ENCODE assay signal across 8 cellular contexts in the genomic region with DNA sequence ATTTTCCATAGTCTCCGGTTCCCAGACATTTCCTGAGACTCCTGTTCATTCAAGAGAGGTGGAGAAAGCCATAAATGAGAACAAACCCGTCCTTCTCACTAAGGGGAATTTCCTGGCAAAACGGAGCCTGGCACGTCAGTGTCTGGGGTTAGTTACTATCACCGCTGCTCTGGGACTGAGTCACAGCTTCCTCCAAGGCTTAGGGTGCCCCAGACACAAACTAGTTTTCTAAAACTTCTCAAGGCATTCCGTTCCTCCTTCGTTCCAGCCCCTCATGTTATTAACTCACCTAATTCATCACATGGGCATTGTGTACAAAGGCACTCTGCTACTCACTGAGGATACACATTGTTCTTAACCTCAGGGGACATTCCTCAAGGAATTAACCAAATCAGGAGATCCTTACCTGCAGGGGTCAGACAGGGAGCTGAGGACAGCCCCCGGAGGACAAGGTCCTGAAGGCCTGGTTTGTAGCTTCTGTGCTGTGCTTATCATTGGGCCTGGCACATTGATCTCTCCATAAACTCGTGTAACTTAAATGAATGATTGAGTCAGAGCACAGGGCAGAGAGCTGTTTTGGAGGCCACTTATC.
DNase-seq lines count a peak whose midpoint lies in the region; ATAC-seq and TF ChIP-seq lines count a peak whose summit lies in the region.

No MANE protein-coding gene starts in this region.

- intact Hi-C loops in CD14-positive monocyte (cut with micrococcal nuclease) = loop anchor here in 1 of 2 donors (10.0 kb wide), 1 partner anchor 887 kb away; no protein-coding TSS in a partner anchor
- intact Hi-C loops in activated T-helper 2 cell treated with anti-CD3 and anti-CD28 coated beads, Interferon-gamma antibody, Interleukin-2, Interleukin-4, amounts not matched to agents 10 μg/mL and 5 μg/mL and 100 μg/mL, durations not matched to agents 14 hours and 24 hours and 36 hours (cut with micrococcal nuclease) = loop anchor here (2.0 kb wide), 1 partner anchor 15 kb away; no protein-coding TSS in a partner anchor

- H3K4me3 Mint-ChIP-seq in CD14-positive monocyte = no peak overlapping the region
- peak overlapping the region; percentile 4 for H3K4me3 Mint-ChIP-seq in activated T-helper 2 cell treated with anti-CD3 and anti-CD28 coated beads, Interferon-gamma antibody, Interleukin-2, Interleukin-4, amounts not matched to agents 10 μg/mL and 5 μg/mL and 100 μg/mL, durations not matched to agents 14 hours and 24 hours and 36 hours (ENCODE audit: low read depth)

- peak overlapping the region; percentile 50 for H3K27ac ChIP-seq in iPS-18a (ENCODE audit: low read length)

- H3K4me3 ChIP-seq in iPS-18a (ENCODE audit: low read length) = no peak overlapping the region

- peaks cover 11% of the 10 kb centered on the region for H3K4me1 Mint-ChIP-seq in CD14-positive monocyte
- peaks cover 49% of the 10 kb centered on the region for H3K4me1 Mint-ChIP-seq in activated T-helper 2 cell treated with anti-CD3 and anti-CD28 coated beads, Interferon-gamma antibody, Interleukin-2, Interleukin-4, amounts not matched to agents 10 μg/mL and 5 μg/mL and 100 μg/mL, durations not matched to agents 14 hours and 24 hours and 36 hours (ENCODE audit: low read depth)

- TF ChIP-seq CTCF in CD14-positive monocyte (IDR thresholded peaks at IDR 0.05) = no peak

- peaks cover 0 to 2% (median 0%) of the 10 kb centered on the region in 7 donors for H3K9me3 Mint-ChIP-seq in CD14-positive monocyte
- no peaks in the 10 kb centered on the region for H3K9me3 Mint-ChIP-seq in activated T-helper 2 cell treated with anti-CD3 and anti-CD28 coated beads, Interferon-gamma antibody, Interleukin-2, Interleukin-4, amounts not matched to agents 10 μg/mL and 5 μg/mL and 100 μg/mL, durations not matched to agents 14 hours and 24 hours and 36 hours

- no peaks in the 10 kb centered on the region for H3K36me3 Mint-ChIP-seq in CD14-positive monocyte
- no peaks in the 10 kb centered on the region for H3K36me3 Mint-ChIP-seq in activated T-helper 2 cell treated with anti-CD3 and anti-CD28 coated beads, Interferon-gamma antibody, Interleukin-2, Interleukin-4, amounts not matched to agents 10 μg/mL and 5 μg/mL and 100 μg/mL, durations not matched to agents 14 hours and 24 hours and 36 hours (ENCODE audit: low read depth)

- DNase-seq in CD14-positive monocyte (ENCODE audit: low spot score) (no peak), KBM-7 (peak; percentile 13), DMS79 (lab: John Stamatoyannopoulos, UW) (no peak), NCI-H1694 treated with DMSO at 0.1 percent for 48 hours (lab: John Stamatoyannopoulos, UW) (no peak)
- DNase-seq in activated T-helper 2 cell treated with anti-CD3 and anti-CD28 coated beads, Interferon-gamma antibody, Interleukin-2, Interleukin-4, amounts not matched to agents 10 μg/mL and 5 μg/mL and 100 μg/mL, durations not matched to agents 14 hours and 24 hours and 36 hours (ENCODE audit: low spot score) = no peak
- DNase-seq in stimulated activated CD4-positive, alpha-beta T cell treated with anti-CD3 and anti-CD28 coated beads, Interleukin-15, amount 100 ng/mL, for 24 hours = peak; percentile 58

- H3K9ac ChIP-seq in iPS-18a (ENCODE audit: low read length) = no peak overlapping the region

- H3K27ac Mint-ChIP-seq in CD14-positive monocyte = peak overlapping the region in 6 of 7 donors; percentile 44 to 92 (median 71)
- peak overlapping the region; percentile 87 for H3K27ac Mint-ChIP-seq in activated T-helper 2 cell treated with anti-CD3 and anti-CD28 coated beads, Interferon-gamma antibody, Interleukin-2, Interleukin-4, amounts not matched to agents 10 μg/mL and 5 μg/mL and 100 μg/mL, durations not matched to agents 14 hours and 24 hours and 36 hours

- H3K27me3 Mint-ChIP-seq in CD14-positive monocyte (ENCODE audit: low read depth in 3 of 3) = peaks cover 0 to 3% (median 1%) of the 10 kb centered on the region in 3 donors
- H3K27me3 Mint-ChIP-seq in activated T-helper 2 cell treated with anti-CD3 and anti-CD28 coated beads, Interferon-gamma antibody, Interleukin-2, Interleukin-4, amounts not matched to agents 10 μg/mL and 5 μg/mL and 100 μg/mL, durations not matched to agents 14 hours and 24 hours and 36 hours (ENCODE audit: low read depth) = no peaks in the 10 kb centered on the region

- no peaks in the 10 kb centered on the region for H3K36me3 ChIP-seq in iPS-18a (ENCODE audit: control insufficient read depth, low read depth, low read length)

- ATAC-seq in GM21423 (IDR thresholded peaks at IDR 0.05; ENCODE audit: unreplicated experiment) = peak; percentile 64

- peaks cover 17% of the 10 kb centered on the region for H3K4me1 ChIP-seq in iPS-18a (ENCODE audit: control insufficient read depth, low read depth, low read length)

- in situ Hi-C loops in KBM-7 (cut with MboI; ENCODE audit: low pct_unique_long_range_greater_than_20kb, low sequenced_read_pairs) = no loop called here

- H3K27me3 ChIP-seq in iPS-18a (ENCODE audit: control insufficient read depth, insufficient read depth, low read length) = no peaks in the 10 kb centered on the region

- H3K9me3 ChIP-seq in iPS-18a (ENCODE audit: control insufficient read depth, low read depth, low read length) = no peaks in the 10 kb centered on the region

Comparison
In these comparisons a context has a peak if more than half of its experiments do, and no peak if none do; other contexts are left out.
1. DNase-seq: peak in KBM-7 (single experiment) and stimulated activated CD4-positive, alpha-beta T cell treated with anti-CD3 and anti-CD28 coated beads, Interleukin-15, amount 100 ng/mL, for 24 hours (single experiment); none in CD14-positive monocyte (single experiment), activated T-helper 2 cell treated with anti-CD3 and anti-CD28 coated beads, Interferon-gamma antibody, Interleukin-2, Interleukin-4, amounts not matched to agents 10 μg/mL and 5 μg/mL and 100 μg/mL, durations not matched to agents 14 hours and 24 hours and 36 hours (single experiment), DMS79 (single experiment) and NCI-H1694 treated with DMSO at 0.1 percent for 48 hours (single experiment).